In the genomic region with DNA sequence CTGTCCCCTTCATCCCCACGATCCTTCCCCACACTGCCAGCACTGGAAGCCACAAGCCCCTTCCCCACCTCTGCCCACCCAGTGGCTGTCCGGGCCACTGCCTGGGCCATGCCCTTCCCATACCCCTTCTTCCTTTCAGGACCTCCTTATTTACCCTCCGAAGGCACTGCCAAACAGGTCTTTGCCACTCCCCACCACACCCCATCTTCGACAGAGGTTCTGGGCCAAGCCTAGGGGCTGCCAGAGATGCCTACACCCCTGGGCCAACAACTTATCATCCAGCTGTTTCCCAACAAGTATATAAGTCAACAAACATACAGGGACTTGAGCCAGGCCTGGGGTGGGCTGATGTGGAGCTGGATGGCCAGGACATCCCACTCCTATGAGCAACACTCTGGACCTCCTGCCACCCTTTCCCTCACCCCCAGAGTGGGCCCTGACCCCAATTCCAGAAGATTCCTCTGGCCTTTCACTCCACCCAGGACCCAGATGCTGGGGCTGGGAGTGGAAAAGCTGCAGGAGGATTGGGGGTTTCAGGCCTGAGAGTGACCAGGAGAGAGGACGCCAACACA, we compare ENCODE assay signal across 1 cellular context.
TF ChIP-seq lines count a peak whose summit lies in the region.

No MANE protein-coding gene starts in this region.

TF ChIP-seq in GM23338, 12 proteins besides CTCF, POLR2A, EP300 and RAD21 (continued from another document):
- TF ChIP-seq, protein P1, sequence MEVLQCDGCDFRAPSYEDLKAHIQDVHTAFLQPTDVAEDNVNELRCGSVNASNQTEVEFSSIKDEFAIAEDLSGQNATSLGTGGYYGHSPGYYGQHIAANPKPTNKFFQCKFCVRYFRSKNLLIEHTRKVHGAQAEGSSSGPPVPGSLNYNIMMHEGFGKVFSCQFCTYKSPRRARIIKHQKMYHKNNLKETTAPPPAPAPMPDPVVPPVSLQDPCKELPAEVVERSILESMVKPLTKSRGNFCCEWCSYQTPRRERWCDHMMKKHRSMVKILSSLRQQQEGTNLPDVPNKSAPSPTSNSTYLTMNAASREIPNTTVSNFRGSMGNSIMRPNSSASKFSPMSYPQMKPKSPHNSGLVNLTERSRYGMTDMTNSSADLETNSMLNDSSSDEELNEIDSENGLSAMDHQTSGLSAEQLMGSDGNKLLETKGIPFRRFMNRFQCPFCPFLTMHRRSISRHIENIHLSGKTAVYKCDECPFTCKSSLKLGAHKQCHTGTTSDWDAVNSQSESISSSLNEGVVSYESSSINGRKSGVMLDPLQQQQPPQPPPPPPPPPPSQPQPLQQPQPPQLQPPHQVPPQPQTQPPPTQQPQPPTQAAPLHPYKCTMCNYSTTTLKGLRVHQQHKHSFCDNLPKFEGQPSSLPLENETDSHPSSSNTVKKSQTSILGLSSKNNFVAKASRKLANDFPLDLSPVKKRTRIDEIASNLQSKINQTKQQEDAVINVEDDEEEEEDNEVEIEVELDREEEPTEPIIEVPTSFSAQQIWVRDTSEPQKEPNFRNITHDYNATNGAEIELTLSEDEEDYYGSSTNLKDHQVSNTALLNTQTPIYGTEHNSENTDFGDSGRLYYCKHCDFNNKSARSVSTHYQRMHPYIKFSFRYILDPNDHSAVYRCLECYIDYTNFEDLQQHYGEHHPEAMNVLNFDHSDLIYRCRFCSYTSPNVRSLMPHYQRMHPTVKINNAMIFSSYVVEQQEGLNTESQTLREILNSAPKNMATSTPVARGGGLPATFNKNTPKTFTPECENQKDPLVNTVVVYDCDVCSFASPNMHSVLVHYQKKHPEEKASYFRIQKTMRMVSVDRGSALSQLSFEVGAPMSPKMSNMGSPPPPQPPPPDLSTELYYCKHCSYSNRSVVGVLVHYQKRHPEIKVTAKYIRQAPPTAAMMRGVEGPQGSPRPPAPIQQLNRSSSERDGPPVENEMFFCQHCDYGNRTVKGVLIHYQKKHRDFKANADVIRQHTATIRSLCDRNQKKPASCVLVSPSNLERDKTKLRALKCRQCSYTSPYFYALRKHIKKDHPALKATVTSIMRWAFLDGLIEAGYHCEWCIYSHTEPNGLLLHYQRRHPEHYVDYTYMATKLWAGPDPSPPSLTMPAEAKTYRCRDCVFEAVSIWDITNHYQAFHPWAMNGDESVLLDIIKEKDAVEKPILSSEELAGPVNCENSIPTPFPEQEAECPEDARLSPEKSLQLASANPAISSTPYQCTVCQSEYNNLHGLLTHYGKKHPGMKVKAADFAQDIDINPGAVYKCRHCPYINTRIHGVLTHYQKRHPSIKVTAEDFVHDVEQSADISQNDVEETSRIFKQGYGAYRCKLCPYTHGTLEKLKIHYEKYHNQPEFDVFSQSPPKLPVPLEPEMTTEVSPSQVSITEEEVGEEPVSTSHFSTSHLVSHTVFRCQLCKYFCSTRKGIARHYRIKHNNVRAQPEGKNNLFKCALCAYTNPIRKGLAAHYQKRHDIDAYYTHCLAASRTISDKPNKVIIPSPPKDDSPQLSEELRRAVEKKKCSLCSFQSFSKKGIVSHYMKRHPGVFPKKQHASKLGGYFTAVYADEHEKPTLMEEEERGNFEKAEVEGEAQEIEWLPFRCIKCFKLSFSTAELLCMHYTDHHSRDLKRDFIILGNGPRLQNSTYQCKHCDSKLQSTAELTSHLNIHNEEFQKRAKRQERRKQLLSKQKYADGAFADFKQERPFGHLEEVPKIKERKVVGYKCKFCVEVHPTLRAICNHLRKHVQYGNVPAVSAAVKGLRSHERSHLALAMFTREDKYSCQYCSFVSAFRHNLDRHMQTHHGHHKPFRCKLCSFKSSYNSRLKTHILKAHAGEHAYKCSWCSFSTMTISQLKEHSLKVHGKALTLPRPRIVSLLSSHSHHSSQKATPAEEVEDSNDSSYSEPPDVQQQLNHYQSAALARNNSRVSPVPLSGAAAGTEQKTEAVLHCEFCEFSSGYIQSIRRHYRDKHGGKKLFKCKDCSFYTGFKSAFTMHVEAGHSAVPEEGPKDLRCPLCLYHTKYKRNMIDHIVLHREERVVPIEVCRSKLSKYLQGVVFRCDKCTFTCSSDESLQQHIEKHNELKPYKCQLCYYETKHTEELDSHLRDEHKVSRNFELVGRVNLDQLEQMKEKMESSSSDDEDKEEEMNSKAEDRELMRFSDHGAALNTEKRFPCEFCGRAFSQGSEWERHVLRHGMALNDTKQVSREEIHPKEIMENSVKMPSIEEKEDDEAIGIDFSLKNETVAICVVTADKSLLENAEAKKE (CRISPR knock-in tag; IDR thresholded peaks at IDR 0.05), result no peak
- TF ChIP-seq EZH2phosphoT487 (IDR thresholded peaks at IDR 0.05; ENCODE audit: unreplicated experiment) (no peak), EZH2 (IDR thresholded peaks at IDR 0.05; ENCODE audit: low read depth, unreplicated experiment) (no peak), JUNB (IDR thresholded peaks at IDR 0.05; ENCODE audit: unreplicated experiment) (no peak), ZNF114 (CRISPR knock-in tag; IDR thresholded peaks at IDR 0.05) (no peak), ZNF331 (CRISPR knock-in tag; IDR thresholded peaks at IDR 0.05; ENCODE audit: low read depth) (no peak), POLR2AphosphoS5 (IDR thresholded peaks at IDR 0.05; ENCODE audit: low read depth) (no peak)
- TF ChIP-seq, protein P2, sequence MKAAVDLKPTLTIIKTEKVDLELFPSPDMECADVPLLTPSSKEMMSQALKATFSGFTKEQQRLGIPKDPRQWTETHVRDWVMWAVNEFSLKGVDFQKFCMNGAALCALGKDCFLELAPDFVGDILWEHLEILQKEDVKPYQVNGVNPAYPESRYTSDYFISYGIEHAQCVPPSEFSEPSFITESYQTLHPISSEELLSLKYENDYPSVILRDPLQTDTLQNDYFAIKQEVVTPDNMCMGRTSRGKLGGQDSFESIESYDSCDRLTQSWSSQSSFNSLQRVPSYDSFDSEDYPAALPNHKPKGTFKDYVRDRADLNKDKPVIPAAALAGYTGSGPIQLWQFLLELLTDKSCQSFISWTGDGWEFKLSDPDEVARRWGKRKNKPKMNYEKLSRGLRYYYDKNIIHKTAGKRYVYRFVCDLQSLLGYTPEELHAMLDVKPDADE (IDR thresholded peaks at IDR 0.05), result no peak
